Comparison of ENCODE assay signal across 1 cellular context in the genomic region with DNA sequence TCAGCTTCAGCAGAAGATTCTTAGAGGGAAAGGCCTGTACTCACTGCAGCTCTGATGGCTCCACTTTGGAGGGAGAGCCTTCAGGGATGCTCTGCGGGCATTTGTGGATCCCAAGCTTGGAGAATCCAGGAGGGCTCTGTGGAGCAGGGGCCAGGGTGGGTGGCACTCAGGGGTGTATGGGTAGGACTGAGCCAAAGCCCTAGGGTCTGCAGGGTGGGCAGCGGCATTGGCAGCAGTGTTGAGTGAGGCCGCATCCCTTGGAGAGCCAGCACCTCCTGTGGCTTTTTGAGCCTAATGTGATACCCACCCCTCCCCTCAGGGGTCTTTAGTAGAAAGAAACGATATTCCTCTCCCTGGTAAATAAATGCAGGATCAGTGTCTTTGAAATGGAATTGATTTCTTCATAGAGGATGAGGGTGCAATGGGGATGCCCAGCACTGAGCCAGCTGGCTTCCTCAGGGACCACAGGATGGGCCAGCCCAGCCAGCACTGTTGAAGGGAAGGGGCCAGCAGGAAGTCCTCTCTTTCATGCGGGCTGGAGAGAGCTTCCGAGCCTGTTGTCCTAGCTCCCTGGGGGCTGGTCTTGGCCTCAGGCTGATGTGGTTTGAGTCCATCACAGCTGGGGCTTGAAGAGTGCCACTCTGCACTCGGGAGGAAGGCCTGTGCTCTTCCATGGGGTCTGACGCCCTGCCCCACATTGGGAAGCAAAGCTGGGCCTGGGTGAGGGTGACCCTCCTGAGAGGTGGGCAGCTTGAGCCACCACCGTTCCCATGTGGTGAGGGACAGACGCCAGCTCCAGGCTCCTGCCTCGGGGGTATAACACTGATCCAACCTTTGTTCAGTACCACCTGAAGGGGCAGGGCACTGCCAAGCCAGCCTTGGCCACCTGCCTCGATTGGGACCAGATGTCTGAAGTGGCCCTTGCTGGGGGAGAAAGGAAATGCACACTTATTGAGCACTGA.
TF ChIP-seq lines count a peak whose summit lies in the region.

No MANE protein-coding gene starts in this region.

TF ChIP-seq in SK-N-SH, 30 proteins besides CTCF, POLR2A, EP300 and RAD21 (continued from another document):
- TF ChIP-seq, protein P1, sequence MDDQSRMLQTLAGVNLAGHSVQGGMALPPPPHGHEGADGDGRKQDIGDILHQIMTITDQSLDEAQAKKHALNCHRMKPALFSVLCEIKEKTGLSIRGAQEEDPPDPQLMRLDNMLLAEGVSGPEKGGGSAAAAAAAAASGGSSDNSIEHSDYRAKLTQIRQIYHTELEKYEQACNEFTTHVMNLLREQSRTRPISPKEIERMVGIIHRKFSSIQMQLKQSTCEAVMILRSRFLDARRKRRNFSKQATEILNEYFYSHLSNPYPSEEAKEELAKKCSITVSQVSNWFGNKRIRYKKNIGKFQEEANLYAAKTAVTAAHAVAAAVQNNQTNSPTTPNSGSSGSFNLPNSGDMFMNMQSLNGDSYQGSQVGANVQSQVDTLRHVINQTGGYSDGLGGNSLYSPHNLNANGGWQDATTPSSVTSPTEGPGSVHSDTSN (IDR thresholded peaks at IDR 0.05) = no peak
- TF ChIP-seq, protein P2, sequence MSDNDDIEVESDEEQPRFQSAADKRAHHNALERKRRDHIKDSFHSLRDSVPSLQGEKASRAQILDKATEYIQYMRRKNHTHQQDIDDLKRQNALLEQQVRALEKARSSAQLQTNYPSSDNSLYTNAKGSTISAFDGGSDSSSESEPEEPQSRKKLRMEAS (IDR thresholded peaks at IDR 0.05; ENCODE audit: low read depth) = no peak
- TF ChIP-seq, protein P3, sequence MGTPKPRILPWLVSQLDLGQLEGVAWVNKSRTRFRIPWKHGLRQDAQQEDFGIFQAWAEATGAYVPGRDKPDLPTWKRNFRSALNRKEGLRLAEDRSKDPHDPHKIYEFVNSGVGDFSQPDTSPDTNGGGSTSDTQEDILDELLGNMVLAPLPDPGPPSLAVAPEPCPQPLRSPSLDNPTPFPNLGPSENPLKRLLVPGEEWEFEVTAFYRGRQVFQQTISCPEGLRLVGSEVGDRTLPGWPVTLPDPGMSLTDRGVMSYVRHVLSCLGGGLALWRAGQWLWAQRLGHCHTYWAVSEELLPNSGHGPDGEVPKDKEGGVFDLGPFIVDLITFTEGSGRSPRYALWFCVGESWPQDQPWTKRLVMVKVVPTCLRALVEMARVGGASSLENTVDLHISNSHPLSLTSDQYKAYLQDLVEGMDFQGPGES (IDR thresholded peaks at IDR 0.05; ENCODE audit: low read depth, low read length) = no peak
- TF ChIP-seq, protein P4, sequence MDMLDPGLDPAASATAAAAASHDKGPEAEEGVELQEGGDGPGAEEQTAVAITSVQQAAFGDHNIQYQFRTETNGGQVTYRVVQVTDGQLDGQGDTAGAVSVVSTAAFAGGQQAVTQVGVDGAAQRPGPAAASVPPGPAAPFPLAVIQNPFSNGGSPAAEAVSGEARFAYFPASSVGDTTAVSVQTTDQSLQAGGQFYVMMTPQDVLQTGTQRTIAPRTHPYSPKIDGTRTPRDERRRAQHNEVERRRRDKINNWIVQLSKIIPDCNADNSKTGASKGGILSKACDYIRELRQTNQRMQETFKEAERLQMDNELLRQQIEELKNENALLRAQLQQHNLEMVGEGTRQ (IDR thresholded peaks at IDR 0.05; ENCODE audit: borderline replicate concordance, low read depth, low read length) = no peak
- TF ChIP-seq YY1 (IDR thresholded peaks at IDR 0.05; ENCODE audit: low read depth) = no peak
- TF ChIP-seq, protein P5, sequence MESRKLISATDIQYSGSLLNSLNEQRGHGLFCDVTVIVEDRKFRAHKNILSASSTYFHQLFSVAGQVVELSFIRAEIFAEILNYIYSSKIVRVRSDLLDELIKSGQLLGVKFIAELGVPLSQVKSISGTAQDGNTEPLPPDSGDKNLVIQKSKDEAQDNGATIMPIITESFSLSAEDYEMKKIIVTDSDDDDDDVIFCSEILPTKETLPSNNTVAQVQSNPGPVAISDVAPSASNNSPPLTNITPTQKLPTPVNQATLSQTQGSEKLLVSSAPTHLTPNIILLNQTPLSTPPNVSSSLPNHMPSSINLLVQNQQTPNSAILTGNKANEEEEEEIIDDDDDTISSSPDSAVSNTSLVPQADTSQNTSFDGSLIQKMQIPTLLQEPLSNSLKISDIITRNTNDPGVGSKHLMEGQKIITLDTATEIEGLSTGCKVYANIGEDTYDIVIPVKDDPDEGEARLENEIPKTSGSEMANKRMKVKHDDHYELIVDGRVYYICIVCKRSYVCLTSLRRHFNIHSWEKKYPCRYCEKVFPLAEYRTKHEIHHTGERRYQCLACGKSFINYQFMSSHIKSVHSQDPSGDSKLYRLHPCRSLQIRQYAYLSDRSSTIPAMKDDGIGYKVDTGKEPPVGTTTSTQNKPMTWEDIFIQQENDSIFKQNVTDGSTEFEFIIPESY (IDR thresholded peaks at IDR 0.05; ENCODE audit: borderline replicate concordance, low read depth) = no peak
TF ChIP-seq in SK-N-SH: peak in this region for 0.
